Comparison of ENCODE assay signal across 11 cellular contexts in genomic region chr4:186622788-186623464, GRCh38.
DNase-seq lines count a peak whose midpoint lies in the region; ATAC-seq and TF ChIP-seq lines count a peak whose summit lies in the region.
"Had no signal": no experiment of that assay in that cellular context is flagged by ENCODE, and none has a peak within 500 bp of the region (broad histone marks: within the 10 kb centered on the region; RNA-seq: fewer than 3 reads in every experiment).

No MANE protein-coding gene starts in this region.

- peak overlapping the region; percentile 13 for H3K56ac ChIP-seq in IMR-90 (ENCODE audit: extremely low read depth, insufficient read depth, low read length)

- H4K8ac ChIP-seq in IMR-90 (ENCODE audit: low read depth in 2 of 2, low read length in 2 of 2) (peak overlapping the region; percentile 69; a peak in 3 of 4 replicates), mesenchymal stem cell (ENCODE audit: low read length) (no peak overlapping the region)

- H3K18ac ChIP-seq in IMR-90 (ENCODE audit: low read depth, low read length) (peak overlapping the region; percentile 48), mesenchymal stem cell (ENCODE audit: low read depth in 1 of 2, low read length in 2 of 2) (peak overlapping the region; percentile 8 to 31)

- peak overlapping the region; percentile 3 for H2AK9ac ChIP-seq in IMR-90 (replicated peaks; ENCODE audit: low read depth, low read length, poor library complexity)

- H3K14ac ChIP-seq in IMR-90 (replicated peaks; ENCODE audit: low read depth, low read length) (peak overlapping the region; percentile 62), mesenchymal stem cell (ENCODE audit: low read length in 2 of 2) (no peak overlapping the region)

- TF ChIP-seq CTCF in AG09309 (IDR thresholded peaks at IDR 0.05; ENCODE audit: control insufficient read depth, insufficient read depth, low read depth, low read length, missing control alignments) (no peak), IMR-90 (conservative IDR thresholded peaks at IDR 0.05; ENCODE audit: low read depth, low read length) (no peak), coronary artery (IDR thresholded peaks at IDR 0.05) (no peak), BE2C (IDR thresholded peaks at IDR 0.05; ENCODE audit: low read depth, low read length) (no peak), esophagus squamous epithelium (IDR thresholded peaks at IDR 0.05) (no peak)

- H2AK5ac ChIP-seq in IMR-90 (ENCODE audit: low read depth, low read length) (peak overlapping the region; percentile 79), mesenchymal stem cell (ENCODE audit: low read length, severe bottlenecking) (peak overlapping the region; percentile 37)

- intact Hi-C loops in IMR-90 (cut with micrococcal nuclease) (loop anchor here (1.0 kb wide), 1 partner anchor 101 kb away; no protein-coding TSS in a partner anchor), esophagus squamous epithelium (cut with DNase I) (no loop called here)

- no peak for TF ChIP-seq RAD21 in IMR-90 (IDR thresholded peaks at IDR 0.05; ENCODE audit: low read length)

- ATAC-seq in IMR-90 (ENCODE audit: low read depth) (no peak), HG02938 (IDR thresholded peaks at IDR 0.05; ENCODE audit: unreplicated experiment) (no peak)

- H3K9me1 ChIP-seq in IMR-90 (ENCODE audit: insufficient read depth, low read length), result peaks cover 35% of the 10 kb centered on the region

- WGBS in IMR-90 (ENCODE audit: extremely low coverage in 2 of 2, insufficient read length in 1 of 2), 2 experiments, result 89% methylated on average over 9 of the region's 9 CpGs; no CpG with 5 or more reads in 1 of the 2 experiments
- 34% methylated on average over 9 of the region's 9 CpGs for WGBS in mesenchymal stem cell
- WGBS in esophagus squamous epithelium, 2 donors, result 67 to 76% methylated on average over 9 of the region's 9 CpGs

- dilution Hi-C loops in IMR-90 (cut with HindIII; ENCODE audit: low sequenced_read_pairs, unreplicated experiment), result no loop called here

- H3K4ac ChIP-seq in IMR-90 (ENCODE audit: low read depth, low read length) (peak overlapping the region; percentile 90), mesenchymal stem cell (ENCODE audit: low read depth in 1 of 2, low read length in 2 of 2) (peak overlapping the region in 1 of 2 experiments; percentile 6)

- no peak overlapping the region for H3K4me3 ChIP-seq in AG09309 (ENCODE audit: control insufficient read depth, low read depth, low read length)
- H3K4me3 ChIP-seq in IMR-90 (ENCODE audit: insufficient read depth, low read depth, low read length), result no peak overlapping the region
- no peak overlapping the region for H3K4me3 ChIP-seq in coronary artery
- H3K4me3 ChIP-seq in mesenchymal stem cell (ENCODE audit: insufficient read depth in 1 of 2, low read depth in 1 of 2, low read length in 2 of 2), result peak overlapping the region in 1 of 2 experiments; percentile 7
- H3K4me3 ChIP-seq in BE2C (ENCODE audit: low read depth, low read length), result no peak overlapping the region
- H3K4me3 ChIP-seq in esophagus squamous epithelium, result no peak overlapping the region
- H3K4me3 ChIP-seq: skin epidermis had no signal

- no peaks in the 10 kb centered on the region for H3K9me3 ChIP-seq in IMR-90 (ENCODE audit: control insufficient read depth, insufficient read depth, low read length)
- H3K9me3 ChIP-seq in mesenchymal stem cell (ENCODE audit: control insufficient read depth, low read length), result no peaks in the 10 kb centered on the region
- H3K9me3 ChIP-seq in BE2C, result no peaks in the 10 kb centered on the region
- no peaks in the 10 kb centered on the region for H3K9me3 ChIP-seq in esophagus squamous epithelium

- H4K20me1 ChIP-seq in IMR-90 (ENCODE audit: insufficient read depth, low read length), result peaks cover 57% of the 10 kb centered on the region

- peak overlapping the region; percentile 77 for H2BK20ac ChIP-seq in IMR-90 (ENCODE audit: low read depth, low read length)

- no peak overlapping the region for H2AFZ ChIP-seq in IMR-90 (replicated peaks; ENCODE audit: low read length, poor library complexity)
- H2AFZ ChIP-seq in mesenchymal stem cell (ENCODE audit: low read depth, low read length), result no peak overlapping the region

- peaks cover 16% of the 10 kb centered on the region for H3K4me1 ChIP-seq in IMR-90 (ENCODE audit: control insufficient read depth, insufficient read depth, low read length)
- H3K4me1 ChIP-seq in mesenchymal stem cell (ENCODE audit: control insufficient read depth, insufficient read depth, low read depth, low read length), result peaks cover 17% of the 10 kb centered on the region
- H3K4me1 ChIP-seq in BE2C, result no peaks in the 10 kb centered on the region
- H3K4me1 ChIP-seq in esophagus squamous epithelium, result no peaks in the 10 kb centered on the region

- H2BK15ac ChIP-seq in IMR-90 (ENCODE audit: low read depth, low read length), result peak overlapping the region; percentile 22; the same call in 2 of the 3 replicates
- H2BK15ac ChIP-seq in mesenchymal stem cell (ENCODE audit: low read depth, poor library complexity, severe bottlenecking), result no peak overlapping the region

- H3K36me3 ChIP-seq in IMR-90 (ENCODE audit: control insufficient read depth, insufficient read depth, low read length) (peaks cover 60% of the 10 kb centered on the region), mesenchymal stem cell (ENCODE audit: control insufficient read depth in 1 of 2, insufficient read depth in 2 of 2, low read depth in 1 of 2, low read length in 2 of 2) (peaks cover 31 to 80% of the 10 kb centered on the region in 2 experiments), BE2C (no peaks in the 10 kb centered on the region), esophagus squamous epithelium (peaks cover 0 to 56% (median 0%) of the 10 kb centered on the region in 3 donors)

- peak overlapping the region; percentile 81 for H4K91ac ChIP-seq in IMR-90 (ENCODE audit: insufficient read depth, low read depth, low read length)
- no peak overlapping the region for H4K91ac ChIP-seq in mesenchymal stem cell (ENCODE audit: low read length)

- no peak for TF ChIP-seq POLR2A in IMR-90 (IDR thresholded peaks at IDR 0.05; ENCODE audit: low read depth, low read length)
- no peak for TF ChIP-seq POLR2A in esophagus squamous epithelium (IDR thresholded peaks at IDR 0.05)

- H3K27me3 ChIP-seq in IMR-90 (ENCODE audit: control insufficient read depth, insufficient read depth, low read length) (no peaks in the 10 kb centered on the region), mesenchymal stem cell (ENCODE audit: control insufficient read depth in 1 of 2, insufficient read depth in 1 of 2, low read length in 2 of 2) (no peaks in the 10 kb centered on the region), BE2C (no peaks in the 10 kb centered on the region; the same call in 1 of the 2 replicates), esophagus squamous epithelium (no peaks in the 10 kb centered on the region)

- CTCF ChIA-PET in IMR-90 (lab: Yijun Ruan, JAX), result interaction anchor here (0.9 kb wide), 1 partner anchor 17 kb away, joined by 3 read pairs; no protein-coding TSS in a partner anchor

- H4K5ac ChIP-seq in IMR-90 (ENCODE audit: low read depth, low read length), result no peak overlapping the region; the same call in 1 of the 2 replicates

- in situ Hi-C loops in IMR-90 (cut with MboI; ENCODE audit: low sequenced_read_pairs), result no loop called here

- peak overlapping the region; percentile 80 for H2BK120ac ChIP-seq in IMR-90 (ENCODE audit: low read depth, low read length)
- H2BK120ac ChIP-seq in mesenchymal stem cell (ENCODE audit: low read depth, low read length), result no peak overlapping the region

- POLR2A ChIA-PET in IMR-90 (lab: Charles Lee; ENCODE audit: unreplicated experiment), result no interaction called here

- peak overlapping the region; percentile 66 for H3K27ac ChIP-seq in IMR-90 (ENCODE audit: insufficient read depth, low read length)
- H3K27ac ChIP-seq in coronary artery, result peak overlapping the region; percentile 39 to 67
- H3K27ac ChIP-seq in mesenchymal stem cell (ENCODE audit: low read length, poor library complexity, severe bottlenecking), result peak overlapping the region; percentile 66
- H3K27ac ChIP-seq in esophagus squamous epithelium, result no peak overlapping the region

- H3K9ac ChIP-seq in IMR-90 (ENCODE audit: low read depth, low read length) (no peak overlapping the region), mesenchymal stem cell (ENCODE audit: low read length) (peak overlapping the region; percentile 53)

- H2BK5ac ChIP-seq in IMR-90 (ENCODE audit: low read depth, low read length, poor library complexity, severe bottlenecking) (peak overlapping the region; percentile 86), mesenchymal stem cell (ENCODE audit: low read depth, low read length, poor library complexity, severe bottlenecking) (no peak overlapping the region)

- no TSS peak for BruUV-seq in IMR-90 (replicated peaks; lab: Mats Ljungman, UMichigan)

- DNase-seq in AG09309 (ENCODE audit: low read depth), result peak; percentile 45
- DNase-seq in IMR-90, result peak; percentile 55
- DNase-seq in coronary artery (ENCODE audit: low spot score), result no peak
- peak; percentile 67 for DNase-seq in mesenchymal stem cell
- no peak for DNase-seq in BE2C
- DNase-seq in activated effector memory CD4-positive, alpha-beta T cell treated with anti-CD3 and anti-CD28 coated beads, Interleukin-2, amount 50 U/mL, for 16 hours, result no peak
- no peak for DNase-seq in esophagus squamous epithelium (lab: John Stamatoyannopoulos, UW)
- DNase-seq: activated CD8-positive, alpha-beta memory T cell treated with anti-CD3 and anti-CD28 coated beads, Interleukin-2, amount 50 U/mL, for 48 hours; CD4-positive, CD25-positive, alpha-beta regulatory T cell had no signal

- H3K4me2 ChIP-seq in IMR-90 (ENCODE audit: low read depth, low read length), result no peak overlapping the region
- H3K4me2 ChIP-seq in mesenchymal stem cell (ENCODE audit: low read length, poor library complexity, severe bottlenecking), result no peak overlapping the region

- H3K23ac ChIP-seq in IMR-90 (ENCODE audit: low read depth, low read length) (peak overlapping the region; percentile 62), mesenchymal stem cell (ENCODE audit: low read length in 2 of 2) (no peak overlapping the region)

- peak overlapping the region in 1 of 2 experiments; percentile 15 for H2BK12ac ChIP-seq in mesenchymal stem cell (ENCODE audit: low read length in 2 of 2)

- H3K79me1 ChIP-seq in IMR-90 (ENCODE audit: low read depth in 1 of 2, low read length in 2 of 2) (peaks cover 46 to 77% of the 10 kb centered on the region in 2 experiments), mesenchymal stem cell (replicated peaks; ENCODE audit: low read length, poor library complexity, severe bottlenecking) (peaks cover 18% of the 10 kb centered on the region)

TF ChIP-seq in IMR-90, 13 proteins besides CTCF, POLR2A, EP300 and RAD21:
- TF ChIP-seq RFX5 (IDR thresholded peaks at IDR 0.05; ENCODE audit: low read depth, low read length) (no peak), CEBPB (IDR thresholded peaks at IDR 0.05; ENCODE audit: low read depth, low read length) (no peak), BHLHE40 (IDR thresholded peaks at IDR 0.05; ENCODE audit: low read depth, low read length) (no peak)
TF ChIP-seq in IMR-90: peak in this region for 0.

Comparison
In these comparisons a context has a peak if more than half of its experiments do, and no peak if none do; other contexts are left out.
1. DNase-seq: peak in AG09309 (single experiment), IMR-90 (single experiment) and mesenchymal stem cell (single experiment); none in coronary artery (single experiment), BE2C (single experiment), activated effector memory CD4-positive, alpha-beta T cell treated with anti-CD3 and anti-CD28 coated beads, Interleukin-2, amount 50 U/mL, for 16 hours (single experiment) and esophagus squamous epithelium (single experiment).
2. H3K27ac ChIP-seq: peak in IMR-90 (single experiment), coronary artery (2 of 2) and mesenchymal stem cell (single experiment); none in esophagus squamous epithelium (0 of 4).